ENCODE assay signal across 1 cellular context in genomic region chr10:5776150-5776880, GRCh38.
TF ChIP-seq lines count a peak whose summit lies in the region.

No MANE protein-coding gene starts in this region.

TF ChIP-seq in H1, 55 proteins besides CTCF, POLR2A, EP300 and RAD21 (continued from another document):
- no peak for TF ChIP-seq ATF3 (IDR thresholded peaks at IDR 0.05; ENCODE audit: insufficient read depth, low read depth, low read length)
- no peak for TF ChIP-seq EGR1 (IDR thresholded peaks at IDR 0.05; ENCODE audit: borderline replicate concordance, low read depth, low read length)
- no peak for TF ChIP-seq KDM4A (IDR thresholded peaks at IDR 0.05; ENCODE audit: low read depth, low read length, severe bottlenecking)
- TF ChIP-seq CEBPB (IDR thresholded peaks at IDR 0.05; ENCODE audit: low read depth, low read length), result no peak
- no peak for TF ChIP-seq ASH2L (IDR thresholded peaks at IDR 0.05; ENCODE audit: low read length)
- TF ChIP-seq CREB1 (IDR thresholded peaks at IDR 0.05), result no peak
- no peak for TF ChIP-seq RNF2 (IDR thresholded peaks at IDR 0.05; ENCODE audit: borderline replicate concordance, low read depth, low read length, missing control alignments, poor library complexity, severe bottlenecking)
- TF ChIP-seq ZNF274 (IDR thresholded peaks at IDR 0.05; ENCODE audit: borderline replicate concordance, extremely low read depth, low read length), result no peak
